8 cellular contexts compared by ENCODE assay signal in genomic region chr6:157982580-157983438, GRCh38. TPM values are rescaled to one million over a fixed set of nuclear protein-coding genes. Genes with fewer than 3 reads are reported as not detected.
DNase-seq lines count a peak whose midpoint lies in the region; ATAC-seq and TF ChIP-seq lines count a peak whose summit lies in the region.

No MANE protein-coding gene starts in this region.

- peaks cover 0 to 7% of the 10 kb centered on the region in 2 donors for H3K36me3 Mint-ChIP-seq in CD4-positive, alpha-beta memory T cell

- peak overlapping the region in 1 of 2 experiments; percentile 41; a peak in 2 of 4 replicates for H4K8ac ChIP-seq in IMR-90 (ENCODE audit: low read depth in 2 of 2, low read length in 2 of 2)

- H3K4me1 ChIP-seq in CD4-positive, alpha-beta memory T cell (ENCODE audit: insufficient read depth, low read length): peaks cover 44% of the 10 kb centered on the region
- peaks cover 31% of the 10 kb centered on the region for H3K4me1 ChIP-seq in IMR-90 (ENCODE audit: control insufficient read depth, insufficient read depth, low read length)
- peaks cover 5 to 26% of the 10 kb centered on the region in 2 donors for H3K4me1 ChIP-seq in ascending aorta
- H3K4me1 ChIP-seq in stomach: peaks cover 33 to 57% (median 42%) of the 10 kb centered on the region in 4 donors

- BruUV-seq in IMR-90 (replicated peaks; lab: Mats Ljungman, UMichigan): TSS peak; percentile 41

- peak overlapping the region; percentile 82; the same call in 1 of the 2 replicates for H3K56ac ChIP-seq in IMR-90 (ENCODE audit: extremely low read depth, insufficient read depth, low read length)

- in situ Hi-C loops in IMR-90 (cut with MboI; ENCODE audit: low sequenced_read_pairs): no loop called here

- H2BK5ac ChIP-seq in IMR-90 (ENCODE audit: low read depth, low read length, poor library complexity, severe bottlenecking): peak overlapping the region; percentile 10

- peaks cover 9 to 30% of the 10 kb centered on the region in 2 experiments for H3K79me1 ChIP-seq in IMR-90 (ENCODE audit: low read depth in 1 of 2, low read length in 2 of 2)

- H3K27me3 ChIP-seq in CD4-positive, alpha-beta memory T cell (ENCODE audit: insufficient read depth, low read length): no peaks in the 10 kb centered on the region
- H3K27me3 ChIP-seq in IMR-90 (ENCODE audit: control insufficient read depth, insufficient read depth, low read length) (no peaks in the 10 kb centered on the region), ascending aorta (no peaks in the 10 kb centered on the region), kidney epithelial cell (ENCODE audit: control insufficient read depth, insufficient read depth, low read length) (no peaks in the 10 kb centered on the region), stomach (no peaks in the 10 kb centered on the region)

- CTCF ChIA-PET in CD4-positive, alpha-beta memory T cell (lab: Charles Lee; ENCODE audit: partially characterized antibody): interaction anchor here (1.0 to 5.0 kb wide), 8 partner anchors 12 to 226 kb away, joined by 3 to 48 read pairs (median 5); no protein-coding TSS in a partner anchor
- CTCF ChIA-PET in IMR-90 (lab: Yijun Ruan, JAX): interaction anchor here (0.6 kb wide), 1 partner anchor 610 kb away, joined by 3 read pairs; no protein-coding TSS in a partner anchor

- TF ChIP-seq RAD21 in IMR-90 (IDR thresholded peaks at IDR 0.05; ENCODE audit: low read length): no peak

- dilution Hi-C loops in IMR-90 (cut with HindIII; ENCODE audit: low sequenced_read_pairs, unreplicated experiment): no loop called here

- TF ChIP-seq CTCF in IMR-90 (conservative IDR thresholded peaks at IDR 0.05; ENCODE audit: low read depth, low read length) (peak; percentile 31), ascending aorta (IDR thresholded peaks at IDR 0.05) (peak; percentile 14 to 52 (median 38)), kidney epithelial cell (IDR thresholded peaks at IDR 0.05; ENCODE audit: insufficient read depth, low read length, poor library complexity, severe bottlenecking) (peak; percentile 38), stomach (IDR thresholded peaks at IDR 0.05) (no peak)

- no peak for ATAC-seq in IMR-90 (ENCODE audit: low read depth)
- no peak for ATAC-seq in HG02678 (IDR thresholded peaks at IDR 0.05; ENCODE audit: unreplicated experiment)

- H2AFZ ChIP-seq in IMR-90 (replicated peaks; ENCODE audit: low read length, poor library complexity): peak overlapping the region; percentile 91

- H2BK20ac ChIP-seq in IMR-90 (ENCODE audit: low read depth, low read length): peak overlapping the region; percentile 53; the same call in 1 of the 2 replicates

- peak overlapping the region; percentile 88 for H3K14ac ChIP-seq in IMR-90 (replicated peaks; ENCODE audit: low read depth, low read length)

- H3K27ac Mint-ChIP-seq in CD4-positive, alpha-beta memory T cell: peak overlapping the region; percentile 41 to 91 (median 86)

- H4K91ac ChIP-seq in IMR-90 (ENCODE audit: insufficient read depth, low read depth, low read length): peak overlapping the region; percentile 30

- no peaks in the 10 kb centered on the region for H3K36me3 ChIP-seq in CD4-positive, alpha-beta memory T cell (ENCODE audit: insufficient read depth, low read length)
- peaks cover 2% of the 10 kb centered on the region; the same call in 1 of the 2 replicates for H3K36me3 ChIP-seq in IMR-90 (ENCODE audit: control insufficient read depth, insufficient read depth, low read length)
- H3K36me3 ChIP-seq in ascending aorta: no peaks in the 10 kb centered on the region
- H3K36me3 ChIP-seq in kidney epithelial cell (ENCODE audit: control insufficient read depth, insufficient read depth, low read length): no peaks in the 10 kb centered on the region
- no peaks in the 10 kb centered on the region for H3K36me3 ChIP-seq in stomach

- TF ChIP-seq POLR2A in IMR-90 (IDR thresholded peaks at IDR 0.05; ENCODE audit: low read depth, low read length): no peak
- no peak for TF ChIP-seq POLR2A in stomach (IDR thresholded peaks at IDR 0.05)

- peaks cover 0 to 2% (median 0%) of the 10 kb centered on the region in 8 donors for H3K9me3 Mint-ChIP-seq in CD4-positive, alpha-beta memory T cell

- 77% methylated on average over 8 of the region's 16 CpGs; no CpG with 5 or more reads in 1 of the 2 experiments for WGBS in IMR-90 (ENCODE audit: extremely low coverage in 2 of 2, insufficient read length in 1 of 2), 2 experiments
- 37 to 49% (median 46%) methylated on average over 16 of the region's 16 CpGs for WGBS in stomach, 5 donors

- H3K4ac ChIP-seq in IMR-90 (ENCODE audit: low read depth, low read length): peak overlapping the region; percentile 78

- H3K27ac ChIP-seq in CD4-positive, alpha-beta memory T cell (ENCODE audit: low read depth, low read length): peak overlapping the region; percentile 71
- H3K27ac ChIP-seq in IMR-90 (ENCODE audit: insufficient read depth, low read length): peak overlapping the region; percentile 52
- peak overlapping the region; percentile 27 to 79 for H3K27ac ChIP-seq in ascending aorta
- peak overlapping the region in 3 of 5 donors; percentile 84 to 92 (median 91) for H3K27ac ChIP-seq in stomach

- H3K4me3 Mint-ChIP-seq in CD4-positive, alpha-beta memory T cell: peak overlapping the region; percentile 88 to 94 (median 92)

- peak overlapping the region; percentile 62 for H4K5ac ChIP-seq in IMR-90 (ENCODE audit: low read depth, low read length)

- H2BK120ac ChIP-seq in IMR-90 (ENCODE audit: low read depth, low read length): peak overlapping the region; percentile 72

- intact Hi-C loops in CD4-positive, alpha-beta memory T cell (cut with micrococcal nuclease): loop anchor here (5.0 kb wide), 3 partner anchors 184 to 601 kb away; partner anchors contain the start of genes GTF2H5, SERAC1 and ZDHHC14
- intact Hi-C loops in IMR-90 (cut with micrococcal nuclease) (loop anchor here (1.0 to 5.0 kb wide), 4 partner anchors 42 to 89 kb away; no protein-coding TSS in a partner anchor), ascending aorta (cut with DNase I) (loop anchor here (1.0 to 5.0 kb wide), 4 partner anchors 20 to 184 kb away; partner anchors contain the start of genes GTF2H5 and SERAC1), stomach (cut with DNase I; ENCODE audit: low total_unique reads) (no loop called here)

- H3K9ac ChIP-seq in IMR-90 (ENCODE audit: low read depth, low read length): peak overlapping the region; percentile 83

- H2AK5ac ChIP-seq in IMR-90 (ENCODE audit: low read depth, low read length): peak overlapping the region; percentile 67

- H3K4me3 ChIP-seq in CD4-positive, alpha-beta memory T cell (ENCODE audit: low read length in 2 of 2): peak overlapping the region; percentile 76 to 77
- H3K4me3 ChIP-seq in IMR-90 (ENCODE audit: insufficient read depth, low read depth, low read length) (peak overlapping the region; percentile 73), ascending aorta (peak overlapping the region; percentile 77 to 94), kidney epithelial cell (ENCODE audit: low read depth, low read length) (peak overlapping the region; percentile 88), stomach (peak overlapping the region; percentile 61 to 95 (median 85))

- peaks cover 31% of the 10 kb centered on the region for H4K20me1 ChIP-seq in IMR-90 (ENCODE audit: insufficient read depth, low read length)

- H2AK9ac ChIP-seq in IMR-90 (replicated peaks; ENCODE audit: low read depth, low read length, poor library complexity): peak overlapping the region; percentile 95

- H2BK15ac ChIP-seq in IMR-90 (ENCODE audit: low read depth, low read length): peak overlapping the region; percentile 55; the same call in 1 of the 3 replicates

- TF ChIP-seq EP300 in stomach (IDR thresholded peaks at IDR 0.05): no peak

- no peaks in the 10 kb centered on the region for H3K27me3 Mint-ChIP-seq in CD4-positive, alpha-beta memory T cell

- DNase-seq in CD4-positive, alpha-beta memory T cell: peak in 2 of 5 donors; percentile 12 to 19
- DNase-seq in IMR-90: peak; percentile 54
- DNase-seq in ascending aorta (ENCODE audit: low spot score in 2 of 2): no peak
- DNase-seq in kidney epithelial cell (ENCODE audit: low read depth): no peak
- DNase-seq in stomach: no peak
- DNase-seq in hepatic stellate cell (ENCODE audit: low spot score): no peak
- DNase-seq in activated gamma-delta T cell (lab: John Stamatoyannopoulos, UW): no peak

- POLR2A ChIA-PET in CD4-positive, alpha-beta memory T cell (lab: Charles Lee; ENCODE audit: partially characterized antibody): interaction anchor here (0.9 to 4.7 kb wide), 6 partner anchors 8 to 90 kb away, joined by 3 to 44 read pairs (median 7); no protein-coding TSS in a partner anchor
- POLR2A ChIA-PET in IMR-90 (lab: Charles Lee; ENCODE audit: unreplicated experiment): no interaction called here

- peak overlapping the region; percentile 86 for H3K23ac ChIP-seq in IMR-90 (ENCODE audit: low read depth, low read length)

- peaks cover 24 to 53% (median 39%) of the 10 kb centered on the region in 4 donors for H3K4me1 Mint-ChIP-seq in CD4-positive, alpha-beta memory T cell

- peak overlapping the region; percentile 22 for H3K18ac ChIP-seq in IMR-90 (ENCODE audit: low read depth, low read length)

- H3K9me1 ChIP-seq in IMR-90 (ENCODE audit: insufficient read depth, low read length): peaks cover 13% of the 10 kb centered on the region

- peak overlapping the region; percentile 84 for H3K4me2 ChIP-seq in IMR-90 (ENCODE audit: low read depth, low read length)

- no peaks in the 10 kb centered on the region for H3K9me3 ChIP-seq in CD4-positive, alpha-beta memory T cell (ENCODE audit: control insufficient read depth in 1 of 2, low read length in 2 of 2)
- H3K9me3 ChIP-seq in IMR-90 (ENCODE audit: control insufficient read depth, insufficient read depth, low read length): no peaks in the 10 kb centered on the region
- no peaks in the 10 kb centered on the region for H3K9me3 ChIP-seq in ascending aorta
- H3K9me3 ChIP-seq in stomach: no peaks in the 10 kb centered on the region

TF ChIP-seq in IMR-90, 13 proteins besides CTCF, POLR2A, EP300 and RAD21 (continues in another document):
- TF ChIP-seq SMC3 (IDR thresholded peaks at IDR 0.05; ENCODE audit: low read depth, low read length): 0 out of 2 replicates have a peak, but pooled peaks have one; percentile 10
- TF ChIP-seq MAFK (IDR thresholded peaks at IDR 0.05; ENCODE audit: low read depth, low read length): no peak
- TF ChIP-seq CHD1 (IDR thresholded peaks at IDR 0.05; ENCODE audit: low read depth, low read length): no peak; the same call in 1 of the 2 replicates
- TF ChIP-seq NFE2L2 (IDR thresholded peaks at IDR 0.05; ENCODE audit: low read depth, low read length): no peak
- TF ChIP-seq MXI1 (IDR thresholded peaks at IDR 0.05; ENCODE audit: borderline replicate concordance, low read depth, low read length): no peak
- peak; percentile 16 for TF ChIP-seq RCOR1 (IDR thresholded peaks at IDR 0.05; ENCODE audit: insufficient replicate concordance, low read length)

RNA-seq across cellular contexts. Expression of gene SYNJ2, which starts 1.1 kb away (rescaled TPM):
- 10 to 100 TPM; 17.2 to 17.4 TPM for total RNA-seq in CD4-positive, alpha-beta memory T cell
- 10 to 100 TPM; 14.5 to 14.6 TPM for polyA plus RNA-seq in CD4-positive, alpha-beta memory T cell
- total RNA-seq in IMR-90 (2012; rRNA removed): 43.3 and 45.2 TPM in 2 replicates
- polyA plus RNA-seq in IMR-90 (2012; rRNA removed): 40.8 and 45.6 TPM in 2 replicates
- 21.2 and 29.0 TPM in 2 replicates for polyA plus RNA-seq in IMR-90 (2012; cell fraction: cytosol; rRNA removed)
- polyA plus RNA-seq in IMR-90 (2012; cell fraction: nucleus; rRNA removed; ENCODE audit: low replicate concordance): 45.7 and 64.6 TPM in 2 replicates
- 3.0 TPM for total RNA-seq in ascending aorta
- 14.3 and 14.4 TPM in 2 replicates for total RNA-seq in kidney epithelial cell
- total RNA-seq in stomach: 10 to 100 TPM; 11.7 to 41.4 (median 25.4) TPM
- polyA plus RNA-seq in stomach: 1 to 10 TPM; 4.7 to 6.3 (median 6.0) TPM

Comparison
In these comparisons a context has a peak if more than half of its experiments do, and no peak if none do; other contexts are left out.
1. CTCF ChIP-seq: peak in IMR-90 (single experiment), ascending aorta (3 of 3) and kidney epithelial cell (single experiment); none in stomach (0 of 7).
2. Peak in every context shown above with its lines, with median percentiles within 50 percentile points of each other: H3K27ac ChIP-seq and H3K4me3 ChIP-seq.